20 cellular contexts compared by ENCODE assay signal in genomic region chr2:169035887-169036286, GRCh38. TPM values are rescaled to one million over a fixed set of nuclear protein-coding genes. Genes with fewer than 3 reads are reported as not detected.
DNase-seq lines count a peak whose midpoint lies in the region; FAIRE-seq and TF ChIP-seq lines count a peak whose summit lies in the region.
"Had no signal": no experiment of that assay in that cellular context is flagged by ENCODE, and none has a peak within 500 bp of the region (broad histone marks: within the 10 kb centered on the region; RNA-seq: fewer than 3 reads in every experiment).

No MANE protein-coding gene starts in this region.

- 84% methylated on average over 1 of the region's 1 CpG; no CpG with 5 or more reads in 1 of the 2 experiments for WGBS in H1 (ENCODE audit: extremely low coverage in 1 of 2, insufficient coverage in 1 of 2, insufficient read length in 1 of 2, insufficient replicate concordance in 2 of 2, low coverage in 1 of 2, low lambda C conversion rate in 2 of 2, missing lambda C conversion rate in 1 of 2), 2 experiments

- no peak overlapping the region for H3K27ac ChIP-seq in H1 (ENCODE audit: low read depth, low read length)

- H3K14ac ChIP-seq in H1 (ENCODE audit: insufficient read length), result no peak overlapping the region

- no peak for TF ChIP-seq EP300 in H1 (IDR thresholded peaks at IDR 0.05; ENCODE audit: borderline replicate concordance in 1 of 2, low read depth in 2 of 2, low read length in 2 of 2)

- intact Hi-C loops in posterior vena cava (cut with DNase I), result no loop called here

- H2BK120ac ChIP-seq in H1 (replicated peaks; ENCODE audit: low read depth, low read length), result no peak overlapping the region

- CTCF ChIA-PET in H1 (lab: Charles Lee; ENCODE audit: partially characterized antibody), result interaction anchor here (0.6 kb wide), 1 partner anchor 198 kb away, joined by 3 read pairs; no protein-coding TSS in a partner anchor

- no peak overlapping the region for H2BK15ac ChIP-seq in H1 (ENCODE audit: low read length)

- H3K18ac ChIP-seq in H1 (ENCODE audit: extremely low read depth, low read length), result no peak overlapping the region

- peaks cover 0 to 2% (median 0%) of the 10 kb centered on the region in 4 experiments; a peak in 1 of 7 replicates for H3K4me1 ChIP-seq in H1 (replicated peaks in 1 of 4; ENCODE audit: control insufficient read depth in 3 of 4, insufficient read depth in 4 of 4, low read length in 3 of 4)
- H3K4me1 ChIP-seq: HAP-1 had no signal

- no peak overlapping the region for H3K4me2 ChIP-seq in H1 (ENCODE audit: insufficient read depth in 1 of 2, low read depth in 2 of 2, low read length in 2 of 2)
- H3K4me2 ChIP-seq: GM23338 had no signal

- H3K79me1 ChIP-seq in H1 (ENCODE audit: low read depth, low read length), result no peaks in the 10 kb centered on the region

- no peak overlapping the region for H2BK12ac ChIP-seq in H1 (ENCODE audit: low read depth, low read length)

- TF ChIP-seq RAD21 in H1 (IDR thresholded peaks at IDR 0.05 in 1 of 2, conservative IDR thresholded peaks at IDR 0.05 in 1 of 2; ENCODE audit: low read depth in 2 of 2, low read length in 2 of 2), result no peak

- DNase-seq in NCI-H82 (lab: John Stamatoyannopoulos, UW) (peak; percentile 7), NCI-H82 treated with DMSO at 0.1 percent for 48 hours (lab: John Stamatoyannopoulos, UW; ENCODE audit: unreplicated experiment) (no peak), HT-29 (ENCODE audit: low spot score) (peak; percentile 59), H1 (ENCODE audit: low read depth in 1 of 2, low spot score in 2 of 2) (no peak), posterior vena cava (ENCODE audit: low spot score) (no peak)
- no peak for DNase-seq in activated CD4-positive, CD25-positive, alpha-beta regulatory T cell treated with anti-CD3 and anti-CD28 coated beads, Interleukin-2, amount 50 U/mL, for 72 hours
- DNase-seq: C1 segment of cervical spinal cord; CD4-positive, alpha-beta memory T cell; COR-L47; DMS153; DND-41; HFFc6 had no signal

- no peak overlapping the region for H4K91ac ChIP-seq in H1 (replicated peaks; ENCODE audit: insufficient read length, low read length)

- H4K5ac ChIP-seq in H1 (ENCODE audit: insufficient read length, low read depth, low read length), result no peak overlapping the region

- no peak overlapping the region for H3K56ac ChIP-seq in H1 (replicated peaks; ENCODE audit: insufficient read length, low read depth, low read length)

- H3K9ac ChIP-seq in H1 (replicated peaks in 1 of 4; ENCODE audit: extremely low read depth in 1 of 4, low read depth in 3 of 4, low read length in 3 of 4), result no peak overlapping the region

- POLR2A ChIA-PET in H1 (lab: Charles Lee; ENCODE audit: partially characterized antibody), result no interaction called here

- H2AFZ ChIP-seq in H1 (ENCODE audit: low read length), result 0 out of 2 replicates have a peak overlapping the region, but pooled peaks have one; percentile 20
- H2AFZ ChIP-seq: GM23338 had no signal

- H4K8ac ChIP-seq in H1 (ENCODE audit: extremely low read depth, insufficient read depth, low read length), result no peak overlapping the region

- H2BK20ac ChIP-seq in H1 (ENCODE audit: low read length), result no peak overlapping the region

- no peaks in the 10 kb centered on the region for H4K20me1 ChIP-seq in H1 (replicated peaks in 1 of 2; ENCODE audit: control insufficient read depth in 1 of 2, insufficient read depth in 2 of 2, low read length in 2 of 2)

- H3K36me3 ChIP-seq in H1 (ENCODE audit: control insufficient read depth in 2 of 4, insufficient read depth in 4 of 4, low read length in 3 of 4), result no peaks in the 10 kb centered on the region
- H3K36me3 ChIP-seq: HAP-1 had no signal

- TF ChIP-seq POLR2A in H1 (IDR thresholded peaks at IDR 0.05; ENCODE audit: control extremely low read depth in 1 of 2, low read depth in 2 of 2, low read length in 2 of 2), result no peak

- no peaks in the 10 kb centered on the region; the same call in 1 of the 2 replicates for H3K23me2 ChIP-seq in H1 (ENCODE audit: low read depth, low read length)

- no peak overlapping the region for H3K4me3 ChIP-seq in H1 (ENCODE audit: extremely low read depth in 1 of 4, insufficient read depth in 2 of 4, low read depth in 3 of 4, low read length in 4 of 4)
- H3K4me3 ChIP-seq: GM23338, HAP-1 had no signal

- no peak overlapping the region for H3K23ac ChIP-seq in H1 (ENCODE audit: insufficient read length)

- no peaks in the 10 kb centered on the region for H3K9me3 ChIP-seq in H1 (ENCODE audit: insufficient read depth in 2 of 2, low read depth in 1 of 2, low read length in 1 of 2)
- H3K9me3 ChIP-seq: HAP-1 had no signal

- no peak overlapping the region for H2BK5ac ChIP-seq in H1 (ENCODE audit: low read depth, low read length)

- no peak overlapping the region for H3K4ac ChIP-seq in H1 (replicated peaks; ENCODE audit: insufficient read length, low read depth, low read length)

- FAIRE-seq in H1 (lab: Jason Lieb, UNC), result no peak
- FAIRE-seq: D721Med, G401.6, H54 had no signal

- H2AK5ac ChIP-seq in H1 (ENCODE audit: low read depth, low read length), result no peak overlapping the region

- H3K79me2 ChIP-seq in H1 (ENCODE audit: control insufficient read depth in 1 of 2, insufficient read depth in 2 of 2, low read length in 2 of 2), result no peaks in the 10 kb centered on the region

- H3K27me3 ChIP-seq in H1 (replicated peaks in 1 of 4; ENCODE audit: control insufficient read depth in 3 of 4, extremely low read depth in 1 of 4, insufficient read depth in 3 of 4, low read length in 3 of 4), result no peaks in the 10 kb centered on the region

- TF ChIP-seq CTCF in H1 (IDR thresholded peaks at IDR 0.05; ENCODE audit: control extremely low read depth in 1 of 3, insufficient read depth in 1 of 3, low read depth in 1 of 3, low read length in 3 of 3), result no peak

TF ChIP-seq in H1, 55 proteins besides CTCF, POLR2A, EP300 and RAD21:
- TF ChIP-seq TAF7 (optimal IDR thresholded peaks at IDR 0.05; ENCODE audit: borderline replicate concordance, low read depth, low read length), result no peak
- no peak for TF ChIP-seq CREB1 (IDR thresholded peaks at IDR 0.05)
- no peak for TF ChIP-seq HDAC6 (IDR thresholded peaks at IDR 0.05; ENCODE audit: low read depth, low read length)
- no peak for TF ChIP-seq CBX5 (IDR thresholded peaks at IDR 0.05; ENCODE audit: low read depth, low read length)
- TF ChIP-seq CEBPB (IDR thresholded peaks at IDR 0.05; ENCODE audit: low read depth, low read length), result no peak
- no peak for TF ChIP-seq RFX5 (IDR thresholded peaks at IDR 0.05; ENCODE audit: borderline replicate concordance, low read depth, low read length)
- TF ChIP-seq BRCA1 (IDR thresholded peaks at IDR 0.05; ENCODE audit: low read depth, low read length), result no peak

RNA-seq across cellular contexts. Expression of gene ABCB11, which starts 4.8 kb away (rescaled TPM):
- 0.08 TPM in 1 of 2 replicates, not detected in the other for total RNA-seq in HT-29 (2014; rRNA removed; shearing (Covaris generic))
- not detected in 2 replicates for total RNA-seq in H1 (2021; fragmentation: NEBNext Ultra II Directional; extraction: Animal tissue kit (Norgen Biotek cat#: 25700))
- not detected in 2 replicates for polyA plus RNA-seq in H1 (2011; rRNA removed)
- not detected for polyA plus RNA-seq in H1 (2011; cell fraction: cytosol; rRNA removed)
- not detected for polyA plus RNA-seq in H1 (2011; cell fraction: nucleus; rRNA removed)
- not detected in 4 replicates for polyA plus RNA-seq in H1 (2012, experiment 1 of 2)
- not detected for polyA plus RNA-seq in H1 (2012, experiment 2 of 2)
- polyA plus RNA-seq in H1 (2013, experiment 1 of 2), result 0.02 TPM
- polyA plus RNA-seq in H1 (2013, experiment 2 of 2), result 0.02 TPM
- 0.06 TPM in 1 of 2 replicates, not detected in the other for polyA minus RNA-seq in H1 (2011; rRNA and poly(A)+ RNA removed)
- not detected for polyA minus RNA-seq in H1 (2011; cell fraction: cytosol; rRNA and poly(A)+ RNA removed)
- polyA minus RNA-seq in H1 (2011; cell fraction: nucleus; rRNA and poly(A)+ RNA removed), result not detected
- under 1 TPM in 1 of 2 donors, not detected in 1; 0.09 TPM for total RNA-seq in posterior vena cava
- total RNA-seq: A172; A673; CD4-positive, alpha-beta memory T cell; GM23338 had no signal
- polyA plus RNA-seq: BJ; CD4-positive, alpha-beta memory T cell; GM23338 had no signal

RNA-seq across cellular contexts. Expression of gene DHRS9, which starts 33.5 kb away (rescaled TPM):
- 0.33 and 0.57 TPM in 2 replicates for total RNA-seq in HT-29 (2014; rRNA removed; shearing (Covaris generic))
- total RNA-seq in H1 (2021; fragmentation: NEBNext Ultra II Directional; extraction: Animal tissue kit (Norgen Biotek cat#: 25700)), result not detected in 2 replicates
- polyA plus RNA-seq in H1 (2011; rRNA removed), result not detected in 2 replicates
- not detected for polyA plus RNA-seq in H1 (2011; cell fraction: cytosol; rRNA removed)
- not detected for polyA plus RNA-seq in H1 (2011; cell fraction: nucleus; rRNA removed)
- not detected in 4 replicates for polyA plus RNA-seq in H1 (2012, experiment 1 of 2)
- not detected for polyA plus RNA-seq in H1 (2012, experiment 2 of 2)
- polyA plus RNA-seq in H1 (2013, experiment 1 of 2), result not detected
- polyA plus RNA-seq in H1 (2013, experiment 2 of 2), result not detected
- not detected in 2 replicates for polyA minus RNA-seq in H1 (2011; rRNA and poly(A)+ RNA removed)
- not detected for polyA minus RNA-seq in H1 (2011; cell fraction: cytosol; rRNA and poly(A)+ RNA removed)
- polyA minus RNA-seq in H1 (2011; cell fraction: nucleus; rRNA and poly(A)+ RNA removed), result not detected
- under 1 TPM; 0.48 to 0.93 TPM for total RNA-seq in posterior vena cava
- total RNA-seq: A172, A673, GM23338, HFFc6 had no signal
- polyA plus RNA-seq: BJ; CD4-positive, alpha-beta memory T cell; GM23338 had no signal

Comparison
In these comparisons a context has a peak if more than half of its experiments do, and no peak if none do; other contexts are left out.
1. DNase-seq: peak in NCI-H82 (single experiment) and HT-29 (single experiment); none in NCI-H82 treated with DMSO at 0.1 percent for 48 hours (single experiment), H1 (0 of 2), posterior vena cava (single experiment) and activated CD4-positive, CD25-positive, alpha-beta regulatory T cell treated with anti-CD3 and anti-CD28 coated beads, Interleukin-2, amount 50 U/mL, for 72 hours (single experiment).